Comparison of ENCODE assay signal across 19 cellular contexts in the genomic region with DNA sequence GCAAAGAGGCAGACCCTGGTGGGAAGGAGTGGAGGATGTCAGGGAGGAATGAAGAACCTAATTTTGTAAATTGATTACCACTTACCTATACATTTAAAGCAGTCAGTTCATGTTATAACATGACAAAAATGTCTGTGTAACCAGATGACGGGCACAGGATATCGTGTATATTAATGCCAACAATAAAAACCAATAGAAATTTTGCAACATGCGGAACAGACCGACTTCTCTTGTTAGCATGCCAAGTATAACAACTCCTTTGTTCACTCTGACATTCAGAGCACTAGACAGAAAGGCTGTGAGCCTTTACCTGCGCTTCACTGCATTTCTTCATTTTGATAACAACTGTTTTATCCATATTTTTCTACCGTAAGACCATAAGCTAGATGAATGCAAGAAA.
"Had no signal": no experiment of that assay in that cellular context is flagged by ENCODE, and none has a peak within 500 bp of the region (broad histone marks: within the 10 kb centered on the region; RNA-seq: fewer than 3 reads in every experiment).

No MANE protein-coding gene starts in this region.

- H3K4me3 Mint-ChIP-seq: activated CD8-positive, alpha-beta memory T cell treated with anti-CD3 and anti-CD28 coated beads, Interleukin-2, amount 10 ng/mL, durations not matched to agents 7 days and 5 days; activated naive CD8-positive, alpha-beta T cell treated with anti-CD3 and anti-CD28 coated beads for 36 hours; activated T-cell treated with anti-CD3 and anti-CD28 coated beads, Interleukin-2, amount 50 U/mL, for 4 hours; dendritic cell treated with granulocyte-macrophage colony-stimulating factor and Interleukin-4, amounts not matched to agents 40 ng/mL and 50 ng/mL, for 4 days; naive thymus-derived CD4-positive, alpha-beta T cell had no signal

- DNase-seq: activated CD4-positive, alpha-beta T cell treated with anti-CD3 and anti-CD28 coated beads, Interleukin-2, amount 50 U/mL, for 1 hour; activated CD8-positive, alpha-beta memory T cell treated with anti-CD3 and anti-CD28 coated beads, Interleukin-2, amount 10 ng/mL, durations not matched to agents 7 days and 5 days; activated effector memory CD4-positive, alpha-beta T cell treated with anti-CD3 and anti-CD28 coated beads, Interleukin-2, amount 50 U/mL, for 16 hours; activated naive CD8-positive, alpha-beta T cell treated with anti-CD3 and anti-CD28 coated beads for 36 hours; activated T-cell treated with anti-CD3 and anti-CD28 coated beads, Interleukin-2, amount 50 U/mL, for 4 hours; brain microvascular endothelial cell; cerebellar nuclear complex; erythroblast; naive thymus-derived CD4-positive, alpha-beta T cell; stimulated activated CD4-positive, alpha-beta T cell treated with anti-CD3 and anti-CD28 coated beads, Interleukin-15, amount 100 ng/mL, for 24 hours; stimulated activated CD4-positive, alpha-beta T cell treated with anti-CD3 and anti-CD28 coated beads, Interleukin-4, amount 100 ng/mL, for 1 hour; stimulated activated naive CD4-positive, alpha-beta T cell; substantia nigra; transverse colon had no signal

- H3K27me3 Mint-ChIP-seq: activated CD8-positive, alpha-beta memory T cell treated with anti-CD3 and anti-CD28 coated beads, Interleukin-2, amount 10 ng/mL, durations not matched to agents 7 days and 5 days; activated naive CD8-positive, alpha-beta T cell treated with anti-CD3 and anti-CD28 coated beads for 36 hours; dendritic cell treated with granulocyte-macrophage colony-stimulating factor and Interleukin-4, amounts not matched to agents 40 ng/mL and 50 ng/mL, for 4 days; naive thymus-derived CD4-positive, alpha-beta T cell had no signal

- H3K36me3 ChIP-seq: brain microvascular endothelial cell, neutrophil, transverse colon had no signal

- H3K27ac ChIP-seq: brain microvascular endothelial cell, neutrophil, parathyroid adenoma, skin epidermis, transverse colon had no signal

- H3K27ac Mint-ChIP-seq: activated CD8-positive, alpha-beta memory T cell treated with anti-CD3 and anti-CD28 coated beads, Interleukin-2, amount 10 ng/mL, durations not matched to agents 7 days and 5 days; activated naive CD8-positive, alpha-beta T cell treated with anti-CD3 and anti-CD28 coated beads for 36 hours; dendritic cell treated with granulocyte-macrophage colony-stimulating factor and Interleukin-4, amounts not matched to agents 40 ng/mL and 50 ng/mL, for 4 days had no signal

- H3K9me3 ChIP-seq: neutrophil, transverse colon had no signal

- H3K27me3 ChIP-seq: brain microvascular endothelial cell, neutrophil, transverse colon had no signal

- ATAC-seq: activated CD8-positive, alpha-beta memory T cell treated with anti-CD3 and anti-CD28 coated beads, Interleukin-2, amount 10 ng/mL, durations not matched to agents 7 days and 5 days; activated T-cell treated with anti-CD3 and anti-CD28 coated beads, Interleukin-2, amount 50 U/mL, for 4 hours; left lobe of liver; naive thymus-derived CD4-positive, alpha-beta T cell had no signal

- H3K4me3 ChIP-seq: skin epidermis, transverse colon had no signal

- H3K9me3 Mint-ChIP-seq: activated T-cell treated with anti-CD3 and anti-CD28 coated beads, Interleukin-2, amount 50 U/mL, for 4 hours; dendritic cell treated with granulocyte-macrophage colony-stimulating factor and Interleukin-4, amounts not matched to agents 40 ng/mL and 50 ng/mL, for 4 days had no signal
